Comparison of ENCODE assay signal across 25 cellular contexts in genomic region chr5:87722286-87722685, GRCh38.
DNase-seq lines count a peak whose midpoint lies in the region; ATAC-seq, FAIRE-seq and TF ChIP-seq lines count a peak whose summit lies in the region.
"Had no signal": no experiment of that assay in that cellular context is flagged by ENCODE, and none has a peak within 500 bp of the region (broad histone marks: within the 10 kb centered on the region; RNA-seq: fewer than 3 reads in every experiment).

No MANE protein-coding gene starts in this region.

- TF ChIP-seq CTCF in RWPE2 (IDR thresholded peaks at IDR 0.05; ENCODE audit: poor library complexity, severe bottlenecking) = no peak
- no peak for TF ChIP-seq CTCF in epithelial cell of esophagus (IDR thresholded peaks at IDR 0.05; ENCODE audit: insufficient read depth, low read depth, low read length, missing control alignments)
- no peak for TF ChIP-seq CTCF in body of pancreas (IDR thresholded peaks at IDR 0.05)
- no peak for TF ChIP-seq CTCF in mucosa of descending colon (IDR thresholded peaks at IDR 0.05)

- in situ Hi-C loops in HAP-1 (cut with MboI; ENCODE audit: low sequenced_read_pairs) = no loop called here

- H3K36me3 ChIP-seq in HAP-1 (replicated peaks) = no peaks in the 10 kb centered on the region
- no peaks in the 10 kb centered on the region for H3K36me3 ChIP-seq in RWPE2 (ENCODE audit: low read depth)
- no peaks in the 10 kb centered on the region for H3K36me3 ChIP-seq in body of pancreas (replicated peaks in 1 of 2; ENCODE audit: insufficient read depth in 1 of 2, low read depth in 2 of 2)
- H3K36me3 ChIP-seq in mucosa of descending colon (ENCODE audit: low read depth) = no peaks in the 10 kb centered on the region
- H3K36me3 ChIP-seq: colonic mucosa, prostate gland, stomach, transverse colon had no signal

- no peak for TF ChIP-seq POLR2A in body of pancreas (IDR thresholded peaks at IDR 0.05)

- intact Hi-C loops in body of pancreas (cut with DNase I) (no loop called here), mucosa of descending colon (cut with DNase I, micrococcal nuclease) (no loop called here)

- H3K27me3 ChIP-seq in HAP-1 (ENCODE audit: low read depth) = no peaks in the 10 kb centered on the region
- peaks cover 7% of the 10 kb centered on the region for H3K27me3 ChIP-seq in RWPE2 (ENCODE audit: insufficient read depth, poor library complexity, severe bottlenecking)
- no peaks in the 10 kb centered on the region for H3K27me3 ChIP-seq in body of pancreas
- H3K27me3 ChIP-seq: colonic mucosa, stomach, transverse colon had no signal

- H3K27ac ChIP-seq in RWPE2 (ENCODE audit: poor library complexity, severe bottlenecking) (no peak overlapping the region), body of pancreas (no peak overlapping the region)
- H3K27ac ChIP-seq: colonic mucosa, HL-60, prostate gland, stomach, transverse colon had no signal

- peaks cover 11% of the 10 kb centered on the region for H3K4me1 ChIP-seq in HAP-1
- H3K4me1 ChIP-seq in RWPE2 (ENCODE audit: insufficient read depth, poor library complexity, severe bottlenecking) = no peaks in the 10 kb centered on the region
- no peaks in the 10 kb centered on the region for H3K4me1 ChIP-seq in body of pancreas
- no peaks in the 10 kb centered on the region for H3K4me1 ChIP-seq in mucosa of descending colon (ENCODE audit: low read depth)
- H3K4me1 ChIP-seq: colonic mucosa, prostate gland, stomach, transverse colon had no signal

- peak; percentile 62; the same call in 2 of the 3 replicates for ATAC-seq in RWPE2 (ENCODE audit: low read depth)
- ATAC-seq in body of pancreas = no peak
- no peak for ATAC-seq in mucosa of descending colon
- ATAC-seq: activated CD4-positive, CD25-positive, alpha-beta regulatory T cell treated with anti-CD3 and anti-CD28 coated beads, Interleukin-2, amount 50 U/mL, for 24 hours had no signal

- H3K4me3 ChIP-seq in HAP-1 (no peak overlapping the region), RWPE2 (ENCODE audit: severe bottlenecking) (no peak overlapping the region), epithelial cell of esophagus (ENCODE audit: low read length) (no peak overlapping the region), body of pancreas (no peak overlapping the region), mucosa of descending colon (no peak overlapping the region)
- H3K4me3 ChIP-seq: colonic mucosa, prostate gland, stomach, transverse colon had no signal

- DNase-seq in HAP-1 (ENCODE audit: low spot score in 2 of 2) (peak; percentile 63 to 86), RWPE2 (ENCODE audit: low spot score) (no peak), epithelial cell of esophagus (ENCODE audit: low read depth) (peak; percentile 51), urothelium cell line (ENCODE audit: low spot score) (peak; percentile 68), AG08395 (ENCODE audit: low spot score) (no peak), body of pancreas (no peak), mucosa of descending colon (no peak)
- DNase-seq: activated CD4-positive, alpha-beta memory T cell treated with anti-CD3 and anti-CD28 coated beads, Interleukin-2, amount 10 ng/mL, durations not matched to agents 7 days and 5 days; activated effector memory CD4-positive, alpha-beta T cell treated with Interleukin-2 at 50 U/mL for 16 hours; activated naive CD8-positive, alpha-beta T cell treated with anti-CD3 and anti-CD28 coated beads, Interleukin-2, amount 10 ng/mL, durations not matched to agents 7 days and 5 days; activated T-cell treated with anti-CD3 and anti-CD28 coated beads for 4 hours; AML-193; CD8-positive, alpha-beta memory T cell; colonic mucosa; DMS79; HCEC 1CT; NCI-H2081; NCI-H226; NCI-H748 treated with DMSO at 0.1 percent for 48 hours; stimulated activated CD8-positive, alpha-beta memory T cell treated with anti-CD3 and anti-CD28 coated beads, Interleukin-4, amount 100 ng/mL, for 48 hours; stomach; transverse colon had no signal

- H3K9me3 ChIP-seq in HAP-1 = 0 out of 2 replicates have a peak, but pooled peaks cover 6% of the 10 kb centered on the region
- H3K9me3 ChIP-seq in RWPE2 (ENCODE audit: severe bottlenecking) = no peaks in the 10 kb centered on the region
- H3K9me3 ChIP-seq in body of pancreas = no peaks in the 10 kb centered on the region
- H3K9me3 ChIP-seq in mucosa of descending colon = peaks cover 4% of the 10 kb centered on the region
- H3K9me3 ChIP-seq: colonic mucosa, prostate gland, transverse colon had no signal

- FAIRE-seq in urothelium cell line (lab: Jason Lieb, UNC) = peak; percentile 23

- WGBS in body of pancreas, 2 donors = 57 to 69% methylated on average over 3 of the region's 3 CpGs

Comparison
In these comparisons a context has a peak if more than half of its experiments do, and no peak if none do; other contexts are left out.
1. DNase-seq: peak in HAP-1 (2 of 2), epithelial cell of esophagus (single experiment) and urothelium cell line (single experiment); none in RWPE2 (single experiment), AG08395 (single experiment), body of pancreas (0 of 4) and mucosa of descending colon (0 of 3).